Comparison of ENCODE assay signal across 1 cellular context in genomic region chr3:149417174-149417573, GRCh38.
TF ChIP-seq lines count a peak whose summit lies in the region.

No MANE protein-coding gene starts in this region.

TF ChIP-seq in GM12878, 131 proteins besides CTCF, POLR2A, EP300 and RAD21 (continued from another document and continues in another):
- no peak for TF ChIP-seq PRDM15 (CRISPR knock-in tag; IDR thresholded peaks at IDR 0.05)
- TF ChIP-seq ZNF384 (IDR thresholded peaks at IDR 0.05; ENCODE audit: borderline replicate concordance, low read depth, low read length): peak; percentile 62; the same call in 1 of the 2 replicates
- 0 out of 2 replicates have a peak, but pooled peaks have one; percentile 33 for TF ChIP-seq IRF4 (IDR thresholded peaks at IDR 0.05; ENCODE audit: low read depth, low read length)
- no peak for TF ChIP-seq IRF5 (IDR thresholded peaks at IDR 0.05; ENCODE audit: borderline replicate concordance)
- no peak for TF ChIP-seq NKRF (conservative IDR thresholded peaks at IDR 0.05)
- peak; percentile 62; the same call in 1 of the 2 replicates for TF ChIP-seq BMI1 (IDR thresholded peaks at IDR 0.05; ENCODE audit: borderline replicate concordance)
- peak; percentile 76 for TF ChIP-seq DPF2 (IDR thresholded peaks at IDR 0.05)
- TF ChIP-seq BCL3 (IDR thresholded peaks at IDR 0.05; ENCODE audit: borderline replicate concordance, insufficient read depth, low read depth, low read length, poor library complexity, severe bottlenecking): no peak
- peak; percentile 47; the same call in 1 of the 2 replicates for TF ChIP-seq RELB (IDR thresholded peaks at IDR 0.05; ENCODE audit: low read depth)
- no peak for TF ChIP-seq NRF1 (conservative IDR thresholded peaks at IDR 0.05; ENCODE audit: low read depth, low read length)
- no peak for TF ChIP-seq MYC (IDR thresholded peaks at IDR 0.05; ENCODE audit: insufficient read depth, insufficient read length, insufficient replicate concordance, low read length, severe bottlenecking)
- TF ChIP-seq ZNF687 (IDR thresholded peaks at IDR 0.05): no peak
- no peak for TF ChIP-seq RBBP5 (conservative IDR thresholded peaks at IDR 0.05)
- TF ChIP-seq SIX5 (IDR thresholded peaks at IDR 0.05; ENCODE audit: low read depth, low read length, severe bottlenecking): no peak
- TF ChIP-seq SUZ12 (IDR thresholded peaks at IDR 0.05; ENCODE audit: unreplicated experiment): no peak
- no peak for TF ChIP-seq HDAC2 (IDR thresholded peaks at IDR 0.05)
- TF ChIP-seq ZSCAN29 (IDR thresholded peaks at IDR 0.05): no peak
- peak; percentile 46; the same call in 1 of the 2 replicates for TF ChIP-seq MLLT1 (IDR thresholded peaks at IDR 0.05)
- TF ChIP-seq NFXL1 (IDR thresholded peaks at IDR 0.05; ENCODE audit: borderline replicate concordance): no peak
- peak; percentile 61; the same call in 1 of the 2 replicates for TF ChIP-seq ZNF24 (IDR thresholded peaks at IDR 0.05)
- no peak for TF ChIP-seq CHD4 (IDR thresholded peaks at IDR 0.05)
- no peak for TF ChIP-seq TARDBP (IDR thresholded peaks at IDR 0.05; ENCODE audit: borderline replicate concordance)
- peak; percentile 43; the same call in 1 of the 3 replicates for TF ChIP-seq POU2F2 (IDR thresholded peaks at IDR 0.05; ENCODE audit: borderline replicate concordance, low read depth, low read length)
- TF ChIP-seq PML (IDR thresholded peaks at IDR 0.05; ENCODE audit: low read length): no peak
- TF ChIP-seq MTA2 (IDR thresholded peaks at IDR 0.05; ENCODE audit: low read depth): peak; percentile 96
- TF ChIP-seq SIN3A (IDR thresholded peaks at IDR 0.05; ENCODE audit: low read depth, low read length): no peak
- no peak for TF ChIP-seq YY1 (IDR thresholded peaks at IDR 0.05; ENCODE audit: low read depth, low read length)
- no peak for TF ChIP-seq RELA (IDR thresholded peaks at IDR 0.05; ENCODE audit: borderline replicate concordance, partially characterized antibody)
- TF ChIP-seq BCL11A (IDR thresholded peaks at IDR 0.05; ENCODE audit: low read depth, low read length): peak; percentile 39; the same call in 1 of the 2 replicates
- TF ChIP-seq SREBF2 (IDR thresholded peaks at IDR 0.05; ENCODE audit: low read length): no peak
- peak; percentile 91 for TF ChIP-seq ATF7 (IDR thresholded peaks at IDR 0.05; ENCODE audit: low read depth)
- TF ChIP-seq RAD51 (IDR thresholded peaks at IDR 0.05): no peak
- TF ChIP-seq NR2C1 (IDR thresholded peaks at IDR 0.05): no peak
- no peak for TF ChIP-seq ZBED1 (IDR thresholded peaks at IDR 0.05; ENCODE audit: borderline replicate concordance)
- TF ChIP-seq SREBF1 (IDR thresholded peaks at IDR 0.05; ENCODE audit: low read length): peak; percentile 84
- TF ChIP-seq EED (IDR thresholded peaks at IDR 0.05; ENCODE audit: low read depth): no peak
- TF ChIP-seq BRCA1 (IDR thresholded peaks at IDR 0.05; ENCODE audit: low read depth, low read length): no peak
- no peak for TF ChIP-seq MXI1 (IDR thresholded peaks at IDR 0.05; ENCODE audit: low read depth, low read length)
- TF ChIP-seq KDM1A (IDR thresholded peaks at IDR 0.05; ENCODE audit: borderline replicate concordance): no peak
- TF ChIP-seq ESRRA (IDR thresholded peaks at IDR 0.05; ENCODE audit: low read length): no peak
- peak; percentile 71 for TF ChIP-seq JUND (IDR thresholded peaks at IDR 0.05; ENCODE audit: low read depth, low read length)
- TF ChIP-seq SMAD5 (IDR thresholded peaks at IDR 0.05; ENCODE audit: low read depth): no peak
- TF ChIP-seq TCF7 (IDR thresholded peaks at IDR 0.05; ENCODE audit: borderline replicate concordance): peak; percentile 64; the same call in 1 of the 2 replicates
- TF ChIP-seq TCF12 (IDR thresholded peaks at IDR 0.05; ENCODE audit: low read depth, low read length): 0 out of 2 replicates have a peak, but pooled peaks have one; percentile 25
- no peak for TF ChIP-seq HSF1 (IDR thresholded peaks at IDR 0.05; ENCODE audit: low read depth, low read length)
- TF ChIP-seq TAF1 (IDR thresholded peaks at IDR 0.05; ENCODE audit: borderline replicate concordance, low read depth, low read length): no peak
- TF ChIP-seq CBX5 (IDR thresholded peaks at IDR 0.05; ENCODE audit: low read depth): no peak
- peak; percentile 70 for TF ChIP-seq ATF2 (IDR thresholded peaks at IDR 0.05; ENCODE audit: low read length)
- no peak for TF ChIP-seq STAT3 (IDR thresholded peaks at IDR 0.05; ENCODE audit: low read depth, low read length)
- TF ChIP-seq CBFB (IDR thresholded peaks at IDR 0.05; ENCODE audit: low read depth): no peak
